In the genomic region with DNA sequence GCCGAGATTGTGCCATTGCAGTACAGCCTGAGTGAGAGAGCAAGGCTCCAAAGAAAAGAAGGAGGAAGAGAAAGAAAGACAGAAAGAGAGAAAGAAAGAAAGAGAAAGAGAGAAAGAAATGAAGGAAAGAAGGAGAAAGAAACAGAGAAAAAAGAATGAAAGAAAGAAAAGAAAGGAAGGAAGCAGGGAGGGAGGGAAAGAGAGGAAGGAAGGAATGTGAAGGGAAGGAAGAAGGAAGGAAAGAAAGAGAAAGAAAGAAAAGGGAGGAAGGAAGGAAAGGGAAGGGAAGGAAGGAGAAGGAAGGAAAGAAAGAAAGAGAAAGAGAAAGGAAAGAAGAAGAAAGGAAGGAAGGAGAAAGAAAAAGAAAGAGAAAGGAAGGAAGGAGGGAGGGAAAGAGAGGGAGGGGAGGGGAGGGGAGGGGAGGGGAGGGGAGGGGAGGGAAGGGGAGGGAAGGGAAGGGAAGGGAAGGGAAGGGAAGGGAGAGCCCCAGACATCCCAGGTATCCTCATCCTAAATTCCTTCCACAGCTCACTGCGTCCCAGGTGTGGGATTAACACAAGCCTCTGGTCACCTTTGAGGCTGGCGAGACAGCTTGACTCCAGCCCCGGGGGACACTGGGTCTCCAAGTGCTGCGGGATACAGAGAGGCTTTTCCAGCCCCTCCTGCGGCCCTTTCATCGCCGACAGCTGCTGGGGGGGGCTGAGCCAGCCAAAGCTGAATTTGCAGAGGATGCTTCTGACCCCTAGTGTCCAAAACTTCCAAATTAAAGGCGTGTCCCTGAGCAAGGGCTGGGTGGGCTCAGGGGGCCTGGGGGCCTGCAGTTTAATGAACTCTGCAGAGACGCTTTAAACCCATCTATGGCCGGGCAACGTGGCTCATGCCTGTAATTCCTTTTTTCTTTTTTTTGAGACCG, we compare ENCODE assay signal across 12 cellular contexts. TPM values are rescaled to one million over a fixed set of nuclear protein-coding genes. Genes with fewer than 3 reads are reported as not detected.
A peak's percentile ranks its signal among the peaks of the same experiment; 100 is the strongest.
DNase-seq lines count a peak whose midpoint lies in the region; ATAC-seq and TF ChIP-seq lines count a peak whose summit lies in the region.
"Had no signal": no experiment of that assay in that cellular context is flagged by ENCODE, and none has a peak within 500 bp of the region (broad histone marks: within the 10 kb centered on the region; RNA-seq: fewer than 3 reads in every experiment).

No MANE protein-coding gene starts in this region.

- H3K79me2 ChIP-seq in smooth muscle cell (ENCODE audit: low read depth), result no peaks in the 10 kb centered on the region

- peak overlapping the region; percentile 59 for H3K27ac Mint-ChIP-seq in activated T-helper 1 cell treated with anti-CD3 and anti-CD28 coated beads, Interleukin-12 subunit alpha, Interleukin-12 subunit beta, Interleukin-2, Interleukin-4 antibody, amounts not matched to agents 30 ng/mL and 10 ng/mL and 1 ng/mL, durations not matched to agents 14 hours and 24 hours and 36 hours

- no peaks in the 10 kb centered on the region for H4K20me1 ChIP-seq in smooth muscle cell (ENCODE audit: low read depth)

- H3K4me1 ChIP-seq in HUES6 (ENCODE audit: control insufficient read depth, insufficient read depth, low read length) (peaks cover 19% of the 10 kb centered on the region), smooth muscle cell (ENCODE audit: low read depth) (peaks cover 8% of the 10 kb centered on the region)

- H3K9me3 ChIP-seq in HUES6 (ENCODE audit: control insufficient read depth, insufficient read depth, low read depth, low read length) (no peaks in the 10 kb centered on the region), smooth muscle cell (replicated peaks; ENCODE audit: low read depth) (no peaks in the 10 kb centered on the region)

- no peaks in the 10 kb centered on the region for H3K27me3 Mint-ChIP-seq in activated T-cell treated with anti-CD3 and anti-CD28 coated beads, Interleukin-2, amount 50 U/mL, for 4 hours (ENCODE audit: low read depth)
- H3K27me3 Mint-ChIP-seq in activated T-helper 1 cell treated with anti-CD3 and anti-CD28 coated beads, Interleukin-12 subunit alpha, Interleukin-12 subunit beta, Interleukin-2, Interleukin-4 antibody, amounts not matched to agents 30 ng/mL and 10 ng/mL and 1 ng/mL, durations not matched to agents 14 hours and 24 hours and 36 hours (ENCODE audit: insufficient read depth), result peaks cover 4% of the 10 kb centered on the region
- H3K27me3 Mint-ChIP-seq: CD4-positive, alpha-beta memory T cell had no signal

- H3K9ac ChIP-seq in HUES6 (ENCODE audit: low read length), result peak overlapping the region; percentile 48
- no peak overlapping the region for H3K9ac ChIP-seq in smooth muscle cell (ENCODE audit: low read depth)

- H3K4me3 ChIP-seq in HUES6 (ENCODE audit: low read depth, low read length) (no peak overlapping the region), smooth muscle cell (no peak overlapping the region)
- H3K4me3 ChIP-seq: SK-N-MC had no signal

- no peaks in the 10 kb centered on the region for H3K36me3 ChIP-seq in HUES6 (ENCODE audit: control insufficient read depth, insufficient read depth, low read length)
- H3K36me3 ChIP-seq in smooth muscle cell (ENCODE audit: low read depth), result no peaks in the 10 kb centered on the region

- ATAC-seq in activated T-cell treated with anti-CD3 and anti-CD28 coated beads, Interleukin-2, amount 50 U/mL, for 4 hours, result no peak
- ATAC-seq: right cardiac atrium had no signal

- no peaks in the 10 kb centered on the region for H3K27me3 ChIP-seq in HUES6 (ENCODE audit: control insufficient read depth, insufficient read depth, low read length)
- no peaks in the 10 kb centered on the region for H3K27me3 ChIP-seq in smooth muscle cell (ENCODE audit: low read depth)

- intact Hi-C loops in activated T-helper 1 cell treated with anti-CD3 and anti-CD28 coated beads, Interleukin-12 subunit alpha, Interleukin-12 subunit beta, Interleukin-2, Interleukin-4 antibody, amounts not matched to agents 30 ng/mL and 10 ng/mL and 1 ng/mL, durations not matched to agents 14 hours and 24 hours and 36 hours (cut with micrococcal nuclease), result loop anchor here (5.0 kb wide), 1 partner anchor 333 kb away; no protein-coding TSS in a partner anchor

- no peaks in the 10 kb centered on the region for H3K9me3 Mint-ChIP-seq in activated T-cell treated with anti-CD3 and anti-CD28 coated beads, Interleukin-2, amount 50 U/mL, for 4 hours
- no peaks in the 10 kb centered on the region for H3K9me3 Mint-ChIP-seq in activated T-helper 1 cell treated with anti-CD3 and anti-CD28 coated beads, Interleukin-12 subunit alpha, Interleukin-12 subunit beta, Interleukin-2, Interleukin-4 antibody, amounts not matched to agents 30 ng/mL and 10 ng/mL and 1 ng/mL, durations not matched to agents 14 hours and 24 hours and 36 hours
- H3K9me3 Mint-ChIP-seq: CD4-positive, alpha-beta memory T cell had no signal

- TF ChIP-seq CTCF in smooth muscle cell (IDR thresholded peaks at IDR 0.05; ENCODE audit: borderline replicate concordance, insufficient read depth, poor library complexity, severe bottlenecking), result no peak

- H3K4me3 Mint-ChIP-seq in activated T-cell treated with anti-CD3 and anti-CD28 coated beads, Interleukin-2, amount 50 U/mL, for 4 hours, result no peak overlapping the region
- H3K4me3 Mint-ChIP-seq in activated T-helper 1 cell treated with anti-CD3 and anti-CD28 coated beads, Interleukin-12 subunit alpha, Interleukin-12 subunit beta, Interleukin-2, Interleukin-4 antibody, amounts not matched to agents 30 ng/mL and 10 ng/mL and 1 ng/mL, durations not matched to agents 14 hours and 24 hours and 36 hours, result peak overlapping the region; percentile 34

- peak overlapping the region; percentile 52; the same call in 1 of the 2 replicates for H3K27ac ChIP-seq in HUES6 (ENCODE audit: low read depth, low read length)
- no peak overlapping the region for H3K27ac ChIP-seq in smooth muscle cell (ENCODE audit: low read depth)
- H3K27ac ChIP-seq: SK-N-MC had no signal

- H3K4me2 ChIP-seq in smooth muscle cell, result peak overlapping the region; percentile 36

- peaks cover 34% of the 10 kb centered on the region for H3K4me1 Mint-ChIP-seq in activated T-cell treated with anti-CD3 and anti-CD28 coated beads, Interleukin-2, amount 50 U/mL, for 4 hours (ENCODE audit: low read depth)
- peaks cover 30% of the 10 kb centered on the region for H3K4me1 Mint-ChIP-seq in activated T-helper 1 cell treated with anti-CD3 and anti-CD28 coated beads, Interleukin-12 subunit alpha, Interleukin-12 subunit beta, Interleukin-2, Interleukin-4 antibody, amounts not matched to agents 30 ng/mL and 10 ng/mL and 1 ng/mL, durations not matched to agents 14 hours and 24 hours and 36 hours (ENCODE audit: low read depth)

- peaks cover 5% of the 10 kb centered on the region for H3F3A ChIP-seq in smooth muscle cell (ENCODE audit: low read depth)

- H3K36me3 Mint-ChIP-seq in activated T-cell treated with anti-CD3 and anti-CD28 coated beads, Interleukin-2, amount 50 U/mL, for 4 hours (ENCODE audit: insufficient read depth), result no peaks in the 10 kb centered on the region
- peaks cover 2% of the 10 kb centered on the region for H3K36me3 Mint-ChIP-seq in activated T-helper 1 cell treated with anti-CD3 and anti-CD28 coated beads, Interleukin-12 subunit alpha, Interleukin-12 subunit beta, Interleukin-2, Interleukin-4 antibody, amounts not matched to agents 30 ng/mL and 10 ng/mL and 1 ng/mL, durations not matched to agents 14 hours and 24 hours and 36 hours (ENCODE audit: low read depth)
- H3K36me3 Mint-ChIP-seq: CD4-positive, alpha-beta memory T cell had no signal

- peak; percentile 20 for DNase-seq in activated T-cell treated with anti-CD3 and anti-CD28 coated beads, Interleukin-2, amount 50 U/mL, for 1 hour
- no peak for DNase-seq in activated T-cell treated with anti-CD3 and anti-CD28 coated beads, Interleukin-2, amount 50 U/mL, for 4 hours
- DNase-seq in activated T-helper 1 cell treated with anti-CD3 and anti-CD28 coated beads, Interleukin-12 subunit alpha, Interleukin-12 subunit beta, Interleukin-2, Interleukin-4 antibody, amounts not matched to agents 30 ng/mL and 10 ng/mL and 1 ng/mL, durations not matched to agents 14 hours and 24 hours and 36 hours (ENCODE audit: low spot score), result no peak
- DNase-seq in smooth muscle cell (lab: John Stamatoyannopoulos, UW; ENCODE audit: unreplicated experiment), result no peak
- no peak for DNase-seq in SHP77 treated with DMSO at 0.1 percent for 48 hours (lab: John Stamatoyannopoulos, UW)
- DNase-seq in NCI-H446 treated with DMSO at 0.1 percent for 48 hours (lab: John Stamatoyannopoulos, UW), result no peak
- no peak for DNase-seq in pons (ENCODE audit: low spot score)
- DNase-seq: CD4-positive, alpha-beta memory T cell; NCI-H1417 treated with DMSO at 0.1 percent for 48 hours; right cardiac atrium had no signal

- H2AFZ ChIP-seq in smooth muscle cell (ENCODE audit: low read depth), result no peak overlapping the region

- WGBS in smooth muscle cell (ENCODE audit: low lambda C conversion rate), result 24% methylated on average over 10 of the region's 13 CpGs

RNA-seq across cellular contexts. Expression of a gene that starts 24.2 kb away (rescaled TPM):
- under 1 TPM; 0.20 to 0.98 (median 0.69) TPM for total RNA-seq in activated T-cell treated with anti-CD3 and anti-CD28 coated beads, Interleukin-2, amount 50 U/mL, for 4 hours
- 0.24 and 0.52 TPM in 2 replicates for total RNA-seq in activated T-helper 1 cell treated with anti-CD3 and anti-CD28 coated beads, Interleukin-12 subunit alpha, Interleukin-12 subunit beta, Interleukin-2, Interleukin-4 antibody, amounts not matched to agents 30 ng/mL and 10 ng/mL and 1 ng/mL, durations not matched to agents 14 hours and 24 hours and 36 hours
- total RNA-seq in smooth muscle cell, result 0.40 and 2.2 TPM in 2 replicates
- polyA plus RNA-seq in smooth muscle cell, result 0.47 and 0.95 TPM in 2 replicates

RNA-seq across cellular contexts. Expression of a gene that starts 32.0 kb away (rescaled TPM):
- total RNA-seq in activated T-cell treated with anti-CD3 and anti-CD28 coated beads, Interleukin-2, amount 50 U/mL, for 4 hours, result under 1 TPM in 2 of 3 donors, not detected in 1; 0.30 to 0.38 TPM
- 0.88 and 1.3 TPM in 2 replicates for total RNA-seq in activated T-helper 1 cell treated with anti-CD3 and anti-CD28 coated beads, Interleukin-12 subunit alpha, Interleukin-12 subunit beta, Interleukin-2, Interleukin-4 antibody, amounts not matched to agents 30 ng/mL and 10 ng/mL and 1 ng/mL, durations not matched to agents 14 hours and 24 hours and 36 hours
- total RNA-seq in smooth muscle cell, result not detected in 2 replicates
- polyA plus RNA-seq in smooth muscle cell, result not detected in 2 replicates
- total RNA-seq: right cardiac atrium had no signal
- polyA plus RNA-seq: CD4-positive, alpha-beta memory T cell; right cardiac atrium had no signal
